Comparison of ENCODE assay signal across 7 cellular contexts in genomic region chr20:14134004-14134403, GRCh38.
"Had no signal": no experiment of that assay in that cellular context is flagged by ENCODE, and none has a peak within 500 bp of the region (broad histone marks: within the 10 kb centered on the region; RNA-seq: fewer than 3 reads in every experiment).

No MANE protein-coding gene starts in this region.

- DNase-seq: HFFc6, IMR-90 had no signal

- H3K36me3 ChIP-seq: HAP-1 had no signal

- H3K4me3 ChIP-seq: GM23338, HAP-1, K562 had no signal

- H3K27ac ChIP-seq: HL-60 had no signal

- H3K9me3 ChIP-seq: HAP-1 had no signal

- H3K4me1 ChIP-seq: HAP-1 had no signal

- ATAC-seq: GM23338, HCT116, K562 had no signal

- H2AFZ ChIP-seq: GM23338 had no signal

- H3K4me2 ChIP-seq: GM23338 had no signal
